ENCODE assay signal across 19 cellular contexts in genomic region chr9:115717711-115718173, GRCh38.
DNase-seq lines count a peak whose midpoint lies in the region; ATAC-seq and TF ChIP-seq lines count a peak whose summit lies in the region.
"Had no signal": no experiment of that assay in that cellular context is flagged by ENCODE, and none has a peak within 500 bp of the region (broad histone marks: within the 10 kb centered on the region; RNA-seq: fewer than 3 reads in every experiment).

No MANE protein-coding gene starts in this region.

- no peak overlapping the region for H3K14ac ChIP-seq in mesenchymal stem cell (ENCODE audit: low read length in 2 of 2)

- H2AK5ac ChIP-seq in mesenchymal stem cell (ENCODE audit: low read length, severe bottlenecking), result no peak overlapping the region

- peak overlapping the region; percentile 92 for H3K27ac ChIP-seq in mesenchymal stem cell (ENCODE audit: low read length, poor library complexity, severe bottlenecking)

- CTCF ChIA-PET in AG04449 (lab: Yijun Ruan, JAX), result interaction anchor here (1.5 kb wide), 1 partner anchor 23 kb away, joined by 4 read pairs; no protein-coding TSS in a partner anchor

- no peaks in the 10 kb centered on the region for H3K27me3 Mint-ChIP-seq in activated T-helper 17 cell treated with anti-CD3 and anti-CD28 coated beads, Interleukin-2, amount 50 U/mL, for 72 hours
- H3K27me3 Mint-ChIP-seq: B cell; natural killer cell treated with Interleukin-12 subunit alpha and Interleukin-12 subunit beta and Interleukin-15 and Interleukin-18, amount 100 ng/mL, for 72 hours had no signal

- H3K27ac Mint-ChIP-seq in activated T-helper 17 cell treated with anti-CD3 and anti-CD28 coated beads, Interleukin-2, amount 50 U/mL, for 72 hours, result no peak overlapping the region
- H3K27ac Mint-ChIP-seq: B cell; IgD-negative memory B cell; natural killer cell treated with Interleukin-12 subunit alpha and Interleukin-12 subunit beta and Interleukin-15 and Interleukin-18, amount 100 ng/mL, for 72 hours had no signal

- no peaks in the 10 kb centered on the region for H3K9me3 ChIP-seq in mesenchymal stem cell (ENCODE audit: control insufficient read depth, low read length)

- H4K91ac ChIP-seq in mesenchymal stem cell (ENCODE audit: low read length), result no peak overlapping the region

- no peak for ATAC-seq in activated T-helper 17 cell treated with anti-CD3 and anti-CD28 coated beads, Interleukin-2, amount 50 U/mL, for 72 hours (replicated peaks)
- ATAC-seq in HG02852 (IDR thresholded peaks at IDR 0.05; ENCODE audit: unreplicated experiment), result no peak
- ATAC-seq: left ventricle myocardium superior; natural killer cell treated with Interleukin-12 subunit alpha and Interleukin-12 subunit beta and Interleukin-15 and Interleukin-18, amount 100 ng/mL, for 72 hours had no signal

- POLR2A ChIA-PET in AG04449 (lab: Yijun Ruan, JAX), result interaction anchor here (1.0 to 1.1 kb wide), 2 partner anchors 113 to 124 kb away, joined by 3 to 4 read pairs; no protein-coding TSS in a partner anchor

- peak; percentile 80 for DNase-seq in AG04449 (ENCODE audit: low read depth, low spot score)
- DNase-seq in HK-2 (ENCODE audit: unreplicated experiment), result peak; percentile 20
- DNase-seq in astrocyte of the spinal cord (ENCODE audit: low read depth, low spot score), result peak; percentile 66
- DNase-seq in mesenchymal stem cell, result peak; percentile 45
- no peak for DNase-seq in NCI-H510A (lab: John Stamatoyannopoulos, UW)
- no peak for DNase-seq in SIG-M5 (lab: John Stamatoyannopoulos, UW)
- DNase-seq: activated CD4-positive, alpha-beta T cell treated with anti-CD3 and anti-CD28 coated beads, Interleukin-2, amount 50 U/mL, for 48 hours; amygdala; DMS153; left ventricle myocardium superior; NCI-H1105; NCI-H345; stimulated activated CD4-positive, alpha-beta T cell treated with anti-CD3 and anti-CD28 coated beads, Interleukin-2, amount 100 ng/mL, for 48 hours; T1000 had no signal

- no peaks in the 10 kb centered on the region for H3K36me3 ChIP-seq in mesenchymal stem cell (ENCODE audit: control insufficient read depth in 1 of 2, insufficient read depth in 2 of 2, low read depth in 1 of 2, low read length in 2 of 2)

- H3K4me3 Mint-ChIP-seq in activated T-helper 17 cell treated with anti-CD3 and anti-CD28 coated beads, Interleukin-2, amount 50 U/mL, for 72 hours, result no peak overlapping the region
- H3K4me3 Mint-ChIP-seq: B cell; IgD-negative memory B cell; natural killer cell treated with Interleukin-12 subunit alpha and Interleukin-12 subunit beta and Interleukin-15 and Interleukin-18, amount 100 ng/mL, for 72 hours had no signal

- no peak overlapping the region for H2AFZ ChIP-seq in mesenchymal stem cell (ENCODE audit: low read depth, low read length)

- no peak overlapping the region for H3K23ac ChIP-seq in mesenchymal stem cell (ENCODE audit: low read length in 2 of 2)

- peaks cover 1% of the 10 kb centered on the region for H3K4me1 ChIP-seq in mesenchymal stem cell (ENCODE audit: control insufficient read depth, insufficient read depth, low read depth, low read length)

- no peaks in the 10 kb centered on the region for H3K79me1 ChIP-seq in mesenchymal stem cell (replicated peaks; ENCODE audit: low read length, poor library complexity, severe bottlenecking)

- no peaks in the 10 kb centered on the region for H3K27me3 ChIP-seq in mesenchymal stem cell (ENCODE audit: control insufficient read depth in 1 of 2, insufficient read depth in 1 of 2, low read length in 2 of 2)

- H2BK15ac ChIP-seq in mesenchymal stem cell (ENCODE audit: low read depth, poor library complexity, severe bottlenecking), result no peak overlapping the region

- no peak overlapping the region for H3K18ac ChIP-seq in mesenchymal stem cell (ENCODE audit: low read depth in 1 of 2, low read length in 2 of 2)

- peak overlapping the region in 1 of 2 experiments; percentile 24 for H2BK12ac ChIP-seq in mesenchymal stem cell (ENCODE audit: low read length in 2 of 2)

- no peak overlapping the region for H2BK5ac ChIP-seq in mesenchymal stem cell (ENCODE audit: low read depth, low read length, poor library complexity, severe bottlenecking)

- TF ChIP-seq CTCF in AG04449 (IDR thresholded peaks at IDR 0.05; ENCODE audit: insufficient read depth, low read length, missing control alignments) (no peak), astrocyte of the spinal cord (IDR thresholded peaks at IDR 0.05; ENCODE audit: low read depth, low read length) (no peak)

- no peak overlapping the region for H2BK120ac ChIP-seq in mesenchymal stem cell (ENCODE audit: low read depth, low read length)

- H3K4me3 ChIP-seq in AG04449 (ENCODE audit: low read depth, low read length), result no peak overlapping the region
- H3K4me3 ChIP-seq in astrocyte of the spinal cord (ENCODE audit: low read depth, low read length), result no peak overlapping the region
- H3K4me3 ChIP-seq in mesenchymal stem cell (ENCODE audit: insufficient read depth in 1 of 2, low read depth in 1 of 2, low read length in 2 of 2), result no peak overlapping the region

- H3K9ac ChIP-seq in mesenchymal stem cell (ENCODE audit: low read length), result no peak overlapping the region

- H3K4me1 Mint-ChIP-seq in activated T-helper 17 cell treated with anti-CD3 and anti-CD28 coated beads, Interleukin-2, amount 50 U/mL, for 72 hours, result no peaks in the 10 kb centered on the region
- H3K4me1 Mint-ChIP-seq: B cell, IgD-negative memory B cell had no signal

- no peak overlapping the region for H3K4ac ChIP-seq in mesenchymal stem cell (ENCODE audit: low read depth in 1 of 2, low read length in 2 of 2)

- no peaks in the 10 kb centered on the region for H3K9me3 Mint-ChIP-seq in activated T-helper 17 cell treated with anti-CD3 and anti-CD28 coated beads, Interleukin-2, amount 50 U/mL, for 72 hours

- no peaks in the 10 kb centered on the region for H3K36me3 Mint-ChIP-seq in activated T-helper 17 cell treated with anti-CD3 and anti-CD28 coated beads, Interleukin-2, amount 50 U/mL, for 72 hours (ENCODE audit: low read depth)
- H3K36me3 Mint-ChIP-seq: IgD-negative memory B cell; natural killer cell treated with Interleukin-12 subunit alpha and Interleukin-12 subunit beta and Interleukin-15 and Interleukin-18, amount 100 ng/mL, for 72 hours had no signal

- in situ Hi-C loops in astrocyte of the spinal cord (cut with HindIII; ENCODE audit: low sequenced_read_pairs), result no loop called here

- WGBS in mesenchymal stem cell, result 27% methylated on average over 1 of the region's 1 CpG

- no peak overlapping the region for H4K8ac ChIP-seq in mesenchymal stem cell (ENCODE audit: low read length)

- peak overlapping the region; percentile 7 for H3K4me2 ChIP-seq in mesenchymal stem cell (ENCODE audit: low read length, poor library complexity, severe bottlenecking)

Comparison
In these comparisons a context has a peak if more than half of its experiments do, and no peak if none do; other contexts are left out.
1. DNase-seq: peak in AG04449 (single experiment), HK-2 (single experiment), astrocyte of the spinal cord (single experiment) and mesenchymal stem cell (single experiment); none in NCI-H510A (single experiment) and SIG-M5 (single experiment).